ENCODE assay signal across 30 cellular contexts in genomic region chr10:132899054-132899750, GRCh38. TPM values are rescaled to one million over a fixed set of nuclear protein-coding genes. Genes with fewer than 3 reads are reported as not detected.
DNase-seq lines count a peak whose midpoint lies in the region; ATAC-seq and TF ChIP-seq lines count a peak whose summit lies in the region.
"Had no signal": no experiment of that assay in that cellular context is flagged by ENCODE, and none has a peak within 500 bp of the region (broad histone marks: within the 10 kb centered on the region; RNA-seq: fewer than 3 reads in every experiment).

No MANE protein-coding gene starts in this region.

- H3K4me3 ChIP-seq in neuronal stem cell (ENCODE audit: low read length in 2 of 2) (peak overlapping the region in 1 of 2 donors; percentile 14), aorta (ENCODE audit: low read length in 2 of 2) (no peak overlapping the region), trophoblast cell (ENCODE audit: low read depth, low read length) (no peak overlapping the region)
- H3K4me3 ChIP-seq: adrenal gland, BLaER1, esophagus squamous epithelium, heart left ventricle, lung, transverse colon had no signal

- H3K27me3 Mint-ChIP-seq in natural killer cell treated with Interleukin-12 subunit alpha and Interleukin-12 subunit beta and Interleukin-15 and Interleukin-18, amount 100 ng/mL, for 72 hours = peaks cover 10 to 40% of the 10 kb centered on the region in 2 donors
- peaks cover 7 to 22% of the 10 kb centered on the region in 2 donors for H3K27me3 Mint-ChIP-seq in natural killer cell (ENCODE audit: low read depth in 2 of 2)

- no peaks in the 10 kb centered on the region for H3K4me1 Mint-ChIP-seq in natural killer cell treated with Interleukin-12 subunit alpha and Interleukin-12 subunit beta and Interleukin-15 and Interleukin-18, amount 100 ng/mL, for 72 hours (ENCODE audit: low read depth in 2 of 2)
- no peaks in the 10 kb centered on the region for H3K4me1 Mint-ChIP-seq in natural killer cell
- H3K4me1 Mint-ChIP-seq: activated CD4-positive, alpha-beta T cell treated with anti-CD3 and anti-CD28 coated beads, Interleukin-2, amount 10 ng/mL, durations not matched to agents 24 days and 14 days; nephron progenitor cell had no signal

- H3K23ac ChIP-seq in neuronal stem cell (ENCODE audit: low read depth, low read length, poor library complexity) (no peak overlapping the region), trophoblast cell (ENCODE audit: low read length) (no peak overlapping the region)

- no peak overlapping the region for H4K12ac ChIP-seq in trophoblast cell (ENCODE audit: low read depth, low read length)

- intact Hi-C loops in natural killer cell (cut with micrococcal nuclease) = no loop called here
- intact Hi-C loops in cardiac septum (cut with DNase I) = no loop called here
- intact Hi-C loops in aorta (cut with DNase I) = no loop called here

- WGBS in neuronal stem cell (ENCODE audit: extremely low coverage in 2 of 2, insufficient read length in 2 of 2, insufficient replicate concordance in 1 of 2), 2 donors = no CpG with 5 or more reads among the region's 30 CpGs
- 92% methylated on average over 28 to 30 of the region's 30 CpGs for WGBS in aorta, 2 donors
- WGBS in trophoblast cell (ENCODE audit: extremely low coverage, insufficient coverage, insufficient read length) = no CpG with 5 or more reads among the region's 30 CpGs

- H2AFZ ChIP-seq in neuronal stem cell (ENCODE audit: low read length) (no peak overlapping the region), trophoblast cell (ENCODE audit: insufficient read depth, low read length, poor library complexity) (no peak overlapping the region)
- H2AFZ ChIP-seq: parathyroid adenoma had no signal

- H3K27me3 ChIP-seq in neuronal stem cell (ENCODE audit: control insufficient read depth in 3 of 3, insufficient read depth in 3 of 3, low read depth in 1 of 3, low read length in 3 of 3) (peaks cover 0 to 42% (median 0%) of the 10 kb centered on the region in 3 experiments), aorta (ENCODE audit: control insufficient read depth in 1 of 2, insufficient read depth in 2 of 2, low read length in 1 of 2) (no peaks in the 10 kb centered on the region), trophoblast cell (ENCODE audit: insufficient read depth, low read length) (no peaks in the 10 kb centered on the region)
- H3K27me3 ChIP-seq: adrenal gland, foreskin keratinocyte had no signal

- H3K36me3 Mint-ChIP-seq in natural killer cell treated with Interleukin-12 subunit alpha and Interleukin-12 subunit beta and Interleukin-15 and Interleukin-18, amount 100 ng/mL, for 72 hours = no peaks in the 10 kb centered on the region
- H3K36me3 Mint-ChIP-seq in natural killer cell = no peaks in the 10 kb centered on the region

- H4K8ac ChIP-seq in neuronal stem cell (ENCODE audit: low read depth, low read length) = no peak overlapping the region
- H4K8ac ChIP-seq in trophoblast cell (ENCODE audit: low read depth, low read length) = no peak overlapping the region

- no peak for TF ChIP-seq CTCF in natural killer cell (IDR thresholded peaks at IDR 0.05)

- H3K27ac ChIP-seq in neuronal stem cell (replicated peaks; ENCODE audit: low read length) = no peak overlapping the region
- no peak overlapping the region for H3K27ac ChIP-seq in aorta (ENCODE audit: low read depth in 1 of 2, low read length in 2 of 2)
- H3K27ac ChIP-seq in trophoblast cell (ENCODE audit: low read depth, low read length) = no peak overlapping the region
- H3K27ac ChIP-seq: adrenal gland, BLaER1, esophagus squamous epithelium, foreskin keratinocyte, heart left ventricle, parathyroid adenoma, transverse colon had no signal

- no peak overlapping the region for H3K9ac ChIP-seq in neuronal stem cell (ENCODE audit: low read depth, low read length, poor library complexity)
- no peak overlapping the region for H3K9ac ChIP-seq in trophoblast cell (ENCODE audit: low read length)
- H3K9ac ChIP-seq: BLaER1, parathyroid adenoma had no signal

- H3K18ac ChIP-seq in neuronal stem cell (ENCODE audit: low read length) (peak overlapping the region; percentile 57), trophoblast cell (ENCODE audit: low read length) (no peak overlapping the region)

- H3K79me1 ChIP-seq in neuronal stem cell (ENCODE audit: low read depth, low read length) (peaks cover 1% of the 10 kb centered on the region), trophoblast cell (ENCODE audit: low read length) (no peaks in the 10 kb centered on the region)

- H3K14ac ChIP-seq in neuronal stem cell (ENCODE audit: low read length) (peak overlapping the region; percentile 82), trophoblast cell (ENCODE audit: low read length) (no peak overlapping the region)

- H3K79me2 ChIP-seq in trophoblast cell (ENCODE audit: control insufficient read depth, insufficient read depth, low read length, poor library complexity) = no peaks in the 10 kb centered on the region
- H3K79me2 ChIP-seq: parathyroid adenoma had no signal

- H3K9me3 ChIP-seq in neuronal stem cell (replicated peaks in 1 of 2; ENCODE audit: control insufficient read depth in 2 of 2, insufficient read depth in 1 of 2, low read depth in 1 of 2, low read length in 2 of 2) (peaks cover 3% of the 10 kb centered on the region in 2 donors), aorta (ENCODE audit: control insufficient read depth, low read length) (peaks cover 3% of the 10 kb centered on the region), trophoblast cell (ENCODE audit: insufficient read depth, low read depth, low read length) (peaks cover 11% of the 10 kb centered on the region)
- H3K9me3 ChIP-seq: adrenal gland, esophagus squamous epithelium, transverse colon had no signal

- H2AK5ac ChIP-seq in neuronal stem cell (ENCODE audit: low read depth, low read length) = peak overlapping the region; percentile 47
- H2AK5ac ChIP-seq in trophoblast cell (ENCODE audit: low read length) = no peak overlapping the region

- H3K9me3 Mint-ChIP-seq in natural killer cell treated with Interleukin-12 subunit alpha and Interleukin-12 subunit beta and Interleukin-15 and Interleukin-18, amount 100 ng/mL, for 72 hours = no peaks in the 10 kb centered on the region
- H3K9me3 Mint-ChIP-seq in natural killer cell = no peaks in the 10 kb centered on the region
- H3K9me3 Mint-ChIP-seq: activated CD4-positive, alpha-beta T cell treated with anti-CD3 and anti-CD28 coated beads, Interleukin-2, amount 10 ng/mL, durations not matched to agents 24 days and 14 days had no signal

- H2BK120ac ChIP-seq in neuronal stem cell (ENCODE audit: low read depth, low read length) (no peak overlapping the region), trophoblast cell (ENCODE audit: insufficient read depth, low read length, poor library complexity) (no peak overlapping the region)

- ATAC-seq in natural killer cell treated with Interleukin-12 subunit alpha and Interleukin-12 subunit beta and Interleukin-15 and Interleukin-18, amount 100 ng/mL, for 72 hours = peak in 1 of 2 donors; percentile 32
- ATAC-seq in natural killer cell (no peak), aorta (ENCODE audit: low FRiP score) (no peak)
- ATAC-seq: foreskin keratinocyte had no signal

- H2BK12ac ChIP-seq in neuronal stem cell (ENCODE audit: low read length) (no peak overlapping the region), trophoblast cell (ENCODE audit: low read length) (no peak overlapping the region)

- H3K4me3 Mint-ChIP-seq in natural killer cell treated with Interleukin-12 subunit alpha and Interleukin-12 subunit beta and Interleukin-15 and Interleukin-18, amount 100 ng/mL, for 72 hours = no peak overlapping the region
- no peak overlapping the region for H3K4me3 Mint-ChIP-seq in natural killer cell
- H3K4me3 Mint-ChIP-seq: activated CD4-positive, alpha-beta T cell treated with anti-CD3 and anti-CD28 coated beads, Interleukin-2, amount 10 ng/mL, durations not matched to agents 24 days and 14 days; activated T-cell treated with anti-CD3 and anti-CD28 coated beads, Interleukin-2, amount 50 U/mL, for 24 hours; brain; nephron progenitor cell had no signal

- H3K4ac ChIP-seq in neuronal stem cell (ENCODE audit: low read length) (peak overlapping the region; percentile 53), trophoblast cell (ENCODE audit: low read depth, low read length) (no peak overlapping the region)

- H3K36me3 ChIP-seq in neuronal stem cell (replicated peaks in 1 of 2; ENCODE audit: control insufficient read depth in 2 of 2, insufficient read depth in 2 of 2, low read length in 2 of 2) (no peaks in the 10 kb centered on the region), aorta (ENCODE audit: control insufficient read depth in 1 of 2, insufficient read depth in 2 of 2, low read length in 1 of 2) (no peaks in the 10 kb centered on the region), trophoblast cell (ENCODE audit: control insufficient read depth in 1 of 2, insufficient read depth in 2 of 2, low read length in 2 of 2) (no peaks in the 10 kb centered on the region)
- H3K36me3 ChIP-seq: adrenal gland, BLaER1, esophagus squamous epithelium, heart left ventricle, transverse colon had no signal

- no peak overlapping the region for H3K27ac Mint-ChIP-seq in natural killer cell treated with Interleukin-12 subunit alpha and Interleukin-12 subunit beta and Interleukin-15 and Interleukin-18, amount 100 ng/mL, for 72 hours
- H3K27ac Mint-ChIP-seq in natural killer cell = no peak overlapping the region
- H3K27ac Mint-ChIP-seq: activated CD4-positive, alpha-beta T cell treated with anti-CD3 and anti-CD28 coated beads, Interleukin-2, amount 10 ng/mL, durations not matched to agents 24 days and 14 days; activated T-cell treated with anti-CD3 and anti-CD28 coated beads, Interleukin-2, amount 50 U/mL, for 24 hours; brain; nephron progenitor cell had no signal

- peak; percentile 48 for DNase-seq in natural killer cell treated with Interleukin-12 subunit alpha and Interleukin-12 subunit beta and Interleukin-15 and Interleukin-18, amount 100 ng/mL, for 72 hours (ENCODE audit: low spot score)
- DNase-seq in natural killer cell (no peak), cardiac septum (ENCODE audit: low spot score) (peak; percentile 31), neuronal stem cell (ENCODE audit: low spot score) (no peak), aorta (peak; percentile 12 to 62), trophoblast cell (no peak), SKM-1 treated with dmso at 0.1 percent for 144 hours (lab: John Stamatoyannopoulos, UW; ENCODE audit: unreplicated experiment) (no peak)
- DNase-seq: activated CD4-positive, alpha-beta T cell treated with anti-CD3 and anti-CD28 coated beads, Interleukin-2, amount 10 ng/mL, durations not matched to agents 24 days and 14 days; activated T-cell treated with anti-CD3 and anti-CD28 coated beads, Interleukin-2, amount 50 U/mL, for 24 hours; cerebellar nuclear complex; esophagus squamous epithelium; foreskin keratinocyte; islet precursor cell; KBM-7; NCI-H1105; NCI-H187 treated with DMSO at 0.1 percent for 48 hours; NCI-H524; nephron progenitor cell; SIG-M5; stimulated activated CD4-positive, alpha-beta T cell treated with anti-CD3 and anti-CD28 coated beads, Interleukin-12 subunit alpha, Interleukin-12 subunit beta, amount 100 ng/mL, for 4 hours; stimulated activated CD4-positive, alpha-beta T cell treated with anti-CD3 and anti-CD28 coated beads, Interleukin-2, amount 100 ng/mL, for 48 hours; SW 1271; transverse colon had no signal

- no peak overlapping the region for H2BK15ac ChIP-seq in neuronal stem cell (ENCODE audit: low read length)

- H4K91ac ChIP-seq in neuronal stem cell (ENCODE audit: low read depth, low read length, poor library complexity) = no peak overlapping the region
- H4K91ac ChIP-seq in trophoblast cell (ENCODE audit: low read depth, low read length) = no peak overlapping the region

- no peak overlapping the region for H3K4me2 ChIP-seq in neuronal stem cell (ENCODE audit: insufficient read depth, low read length, poor library complexity, severe bottlenecking)
- H3K4me2 ChIP-seq in trophoblast cell (ENCODE audit: low read length) = no peak overlapping the region
- H3K4me2 ChIP-seq: BLaER1 had no signal

- H3K4me1 ChIP-seq in neuronal stem cell (ENCODE audit: control insufficient read depth in 2 of 2, insufficient read depth in 1 of 2, low read depth in 1 of 2, low read length in 2 of 2) (no peaks in the 10 kb centered on the region), aorta (ENCODE audit: control insufficient read depth in 1 of 2, insufficient read depth in 2 of 2, low read length in 2 of 2) (no peaks in the 10 kb centered on the region), trophoblast cell (ENCODE audit: control insufficient read depth in 1 of 2, insufficient read depth in 2 of 2, low read length in 2 of 2) (no peaks in the 10 kb centered on the region)
- H3K4me1 ChIP-seq: adrenal gland, heart left ventricle, parathyroid adenoma, transverse colon had no signal

- H2BK5ac ChIP-seq in neuronal stem cell (ENCODE audit: low read length) (peak overlapping the region; percentile 60), trophoblast cell (ENCODE audit: low read depth, low read length, poor library complexity) (no peak overlapping the region)

RNA-seq across cellular contexts. Expression of gene CFAP46, which starts 43.2 kb away (rescaled TPM):
- total RNA-seq in natural killer cell treated with Interleukin-12 subunit alpha and Interleukin-12 subunit beta and Interleukin-15 and Interleukin-18, amount 100 ng/mL, for 72 hours = under 1 TPM in 1 of 2 donors, not detected in 1; 0.19 TPM
- total RNA-seq in natural killer cell (under 1 TPM in 1 of 3 donors, not detected in 2; 0.35 TPM), cardiac septum (0.94 TPM), aorta (under 1 TPM in 1 of 2 donors, not detected in 1; 0.42 TPM)
- 1.5 TPM for polyA plus RNA-seq in neuronal stem cell (2013, experiment 1 of 2)
- polyA plus RNA-seq in neuronal stem cell (2013, experiment 2 of 2) = 1.4 TPM
- not detected for polyA plus RNA-seq in aorta
- polyA plus RNA-seq in trophoblast cell (2013) = 0.50 and 0.64 TPM in 2 replicates
- total RNA-seq: activated CD4-positive, alpha-beta T cell treated with anti-CD3 and anti-CD28 coated beads, Interleukin-2, amount 10 ng/mL, durations not matched to agents 24 days and 14 days; M059J; transverse colon had no signal

Comparison
In these comparisons a context has a peak if more than half of its experiments do, and no peak if none do; other contexts are left out.
1. DNase-seq: peak in natural killer cell treated with Interleukin-12 subunit alpha and Interleukin-12 subunit beta and Interleukin-15 and Interleukin-18, amount 100 ng/mL, for 72 hours (single experiment), cardiac septum (single experiment) and aorta (2 of 2); none in natural killer cell (single experiment), neuronal stem cell (single experiment), trophoblast cell (0 of 2) and SKM-1 treated with dmso at 0.1 percent for 144 hours (single experiment).